In the genomic region with DNA sequence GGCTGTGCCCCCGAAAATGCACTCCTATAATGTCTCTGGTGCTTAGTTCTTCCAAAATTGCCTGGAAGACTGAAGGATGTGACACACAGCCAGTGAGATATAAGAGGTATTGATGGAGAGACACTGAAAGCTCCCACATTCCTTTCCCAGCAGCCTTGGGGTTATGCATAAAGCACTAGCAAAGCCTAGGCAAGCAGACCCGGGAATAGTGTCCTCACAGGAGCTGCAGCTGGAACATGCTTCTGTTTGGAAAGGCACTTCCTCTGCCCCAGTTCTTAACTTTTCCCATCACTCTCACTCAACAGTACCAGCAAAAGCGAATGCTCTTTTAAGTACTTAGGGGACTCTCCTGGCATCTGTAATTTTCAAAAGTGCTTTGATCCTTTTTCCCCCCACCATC, we compare ENCODE assay signal across 19 cellular contexts.
A peak's percentile ranks its signal among the peaks of the same experiment; 100 is the strongest.
DNase-seq lines count a peak whose midpoint lies in the region; ATAC-seq and TF ChIP-seq lines count a peak whose summit lies in the region.
"Had no signal": no experiment of that assay in that cellular context is flagged by ENCODE, and none has a peak within 500 bp of the region (broad histone marks: within the 10 kb centered on the region; RNA-seq: fewer than 3 reads in every experiment).

No MANE protein-coding gene starts in this region.

- H3K9me3 Mint-ChIP-seq in GM23338 (no peaks in the 10 kb centered on the region), nephron (no peaks in the 10 kb centered on the region)

- no peaks in the 10 kb centered on the region for H3K4me1 ChIP-seq in GM23338 (ENCODE audit: insufficient read depth)

- no peak overlapping the region for H3K4me3 ChIP-seq in GM23338

- H3K4me3 Mint-ChIP-seq in GM23338: no peak overlapping the region
- no peak overlapping the region for H3K4me3 Mint-ChIP-seq in nephron
- H3K4me3 Mint-ChIP-seq: IgD-negative memory B cell had no signal

- TF ChIP-seq CTCF in GM23338 (conservative IDR thresholded peaks at IDR 0.05; ENCODE audit: low read depth in 2 of 2): no peak
- no peak for TF ChIP-seq CTCF in nephron (IDR thresholded peaks at IDR 0.05; ENCODE audit: unreplicated experiment in 3 of 3)

- H4K20me1 ChIP-seq in GM23338 (replicated peaks; ENCODE audit: insufficient read depth): no peaks in the 10 kb centered on the region

- H3K36me3 Mint-ChIP-seq in GM23338 (ENCODE audit: low read depth) (no peaks in the 10 kb centered on the region), nephron (ENCODE audit: low read depth) (no peaks in the 10 kb centered on the region)

- H3K4me2 ChIP-seq in GM23338: no peak overlapping the region

- H3K79me2 ChIP-seq in GM23338 (replicated peaks; ENCODE audit: insufficient read depth): no peaks in the 10 kb centered on the region

- H3K27me3 ChIP-seq in GM23338 (ENCODE audit: insufficient read depth): no peaks in the 10 kb centered on the region

- no peaks in the 10 kb centered on the region for H3F3A ChIP-seq in GM23338 (replicated peaks; ENCODE audit: low read depth)

- H3K27ac ChIP-seq in GM23338 (ENCODE audit: low read depth): no peak overlapping the region
- H3K27ac ChIP-seq: C4-2B had no signal

- no peaks in the 10 kb centered on the region for H3K36me3 ChIP-seq in GM23338 (ENCODE audit: insufficient read depth)

- ATAC-seq in GM23338: peak; percentile 85
- ATAC-seq in HG02840 (IDR thresholded peaks at IDR 0.05; ENCODE audit: low FRiP score, unreplicated experiment): no peak
- ATAC-seq: HCT116, Panc1 had no signal

- no peaks in the 10 kb centered on the region; the same call in 1 of the 2 replicates for H3K9me2 ChIP-seq in GM23338 (ENCODE audit: insufficient read depth)

- H3K4me1 Mint-ChIP-seq in GM23338 (peaks cover 11% of the 10 kb centered on the region; the same call in 2 of the 3 replicates), nephron (peaks cover 21% of the 10 kb centered on the region)
- H3K4me1 Mint-ChIP-seq: IgD-negative memory B cell had no signal

- DNase-seq in NCI-H1417 (lab: John Stamatoyannopoulos, UW) (peak in 2 of 3 experiments; percentile 8 to 40), NCI-H1417 treated with DMSO at 0.1 percent for 48 hours (lab: John Stamatoyannopoulos, UW) (no peak), GM23338 (ENCODE audit: low spot score) (peak; percentile 64), fibroblast of peridontal ligament (ENCODE audit: extremely low read depth) (peak; percentile 8), DMS79 (lab: John Stamatoyannopoulos, UW) (no peak), H4 (ENCODE audit: low spot score) (no peak)
- DNase-seq: 8988T, MV-4-11, NCI-H1436 treated with DMSO at 0.1 percent for 48 hours, NCI-H2081, NCI-H226, NCI-H526, SHP77 treated with DMSO at 0.1 percent for 48 hours had no signal

- H3K27me3 Mint-ChIP-seq in GM23338 (ENCODE audit: insufficient read depth, low read depth, poor library complexity) (no peaks in the 10 kb centered on the region), nephron (ENCODE audit: low read depth) (peaks cover 5% of the 10 kb centered on the region)

- H3K27ac Mint-ChIP-seq in GM23338: no peak overlapping the region
- H3K27ac Mint-ChIP-seq in nephron: peak overlapping the region; percentile 19 to 74 (median 63)
- H3K27ac Mint-ChIP-seq: IgD-negative memory B cell had no signal

- H2AFZ ChIP-seq in GM23338: no peak overlapping the region

TF ChIP-seq in GM23338, 12 proteins besides CTCF, POLR2A, EP300 and RAD21 (continues in another document):
- TF ChIP-seq, protein P1, sequence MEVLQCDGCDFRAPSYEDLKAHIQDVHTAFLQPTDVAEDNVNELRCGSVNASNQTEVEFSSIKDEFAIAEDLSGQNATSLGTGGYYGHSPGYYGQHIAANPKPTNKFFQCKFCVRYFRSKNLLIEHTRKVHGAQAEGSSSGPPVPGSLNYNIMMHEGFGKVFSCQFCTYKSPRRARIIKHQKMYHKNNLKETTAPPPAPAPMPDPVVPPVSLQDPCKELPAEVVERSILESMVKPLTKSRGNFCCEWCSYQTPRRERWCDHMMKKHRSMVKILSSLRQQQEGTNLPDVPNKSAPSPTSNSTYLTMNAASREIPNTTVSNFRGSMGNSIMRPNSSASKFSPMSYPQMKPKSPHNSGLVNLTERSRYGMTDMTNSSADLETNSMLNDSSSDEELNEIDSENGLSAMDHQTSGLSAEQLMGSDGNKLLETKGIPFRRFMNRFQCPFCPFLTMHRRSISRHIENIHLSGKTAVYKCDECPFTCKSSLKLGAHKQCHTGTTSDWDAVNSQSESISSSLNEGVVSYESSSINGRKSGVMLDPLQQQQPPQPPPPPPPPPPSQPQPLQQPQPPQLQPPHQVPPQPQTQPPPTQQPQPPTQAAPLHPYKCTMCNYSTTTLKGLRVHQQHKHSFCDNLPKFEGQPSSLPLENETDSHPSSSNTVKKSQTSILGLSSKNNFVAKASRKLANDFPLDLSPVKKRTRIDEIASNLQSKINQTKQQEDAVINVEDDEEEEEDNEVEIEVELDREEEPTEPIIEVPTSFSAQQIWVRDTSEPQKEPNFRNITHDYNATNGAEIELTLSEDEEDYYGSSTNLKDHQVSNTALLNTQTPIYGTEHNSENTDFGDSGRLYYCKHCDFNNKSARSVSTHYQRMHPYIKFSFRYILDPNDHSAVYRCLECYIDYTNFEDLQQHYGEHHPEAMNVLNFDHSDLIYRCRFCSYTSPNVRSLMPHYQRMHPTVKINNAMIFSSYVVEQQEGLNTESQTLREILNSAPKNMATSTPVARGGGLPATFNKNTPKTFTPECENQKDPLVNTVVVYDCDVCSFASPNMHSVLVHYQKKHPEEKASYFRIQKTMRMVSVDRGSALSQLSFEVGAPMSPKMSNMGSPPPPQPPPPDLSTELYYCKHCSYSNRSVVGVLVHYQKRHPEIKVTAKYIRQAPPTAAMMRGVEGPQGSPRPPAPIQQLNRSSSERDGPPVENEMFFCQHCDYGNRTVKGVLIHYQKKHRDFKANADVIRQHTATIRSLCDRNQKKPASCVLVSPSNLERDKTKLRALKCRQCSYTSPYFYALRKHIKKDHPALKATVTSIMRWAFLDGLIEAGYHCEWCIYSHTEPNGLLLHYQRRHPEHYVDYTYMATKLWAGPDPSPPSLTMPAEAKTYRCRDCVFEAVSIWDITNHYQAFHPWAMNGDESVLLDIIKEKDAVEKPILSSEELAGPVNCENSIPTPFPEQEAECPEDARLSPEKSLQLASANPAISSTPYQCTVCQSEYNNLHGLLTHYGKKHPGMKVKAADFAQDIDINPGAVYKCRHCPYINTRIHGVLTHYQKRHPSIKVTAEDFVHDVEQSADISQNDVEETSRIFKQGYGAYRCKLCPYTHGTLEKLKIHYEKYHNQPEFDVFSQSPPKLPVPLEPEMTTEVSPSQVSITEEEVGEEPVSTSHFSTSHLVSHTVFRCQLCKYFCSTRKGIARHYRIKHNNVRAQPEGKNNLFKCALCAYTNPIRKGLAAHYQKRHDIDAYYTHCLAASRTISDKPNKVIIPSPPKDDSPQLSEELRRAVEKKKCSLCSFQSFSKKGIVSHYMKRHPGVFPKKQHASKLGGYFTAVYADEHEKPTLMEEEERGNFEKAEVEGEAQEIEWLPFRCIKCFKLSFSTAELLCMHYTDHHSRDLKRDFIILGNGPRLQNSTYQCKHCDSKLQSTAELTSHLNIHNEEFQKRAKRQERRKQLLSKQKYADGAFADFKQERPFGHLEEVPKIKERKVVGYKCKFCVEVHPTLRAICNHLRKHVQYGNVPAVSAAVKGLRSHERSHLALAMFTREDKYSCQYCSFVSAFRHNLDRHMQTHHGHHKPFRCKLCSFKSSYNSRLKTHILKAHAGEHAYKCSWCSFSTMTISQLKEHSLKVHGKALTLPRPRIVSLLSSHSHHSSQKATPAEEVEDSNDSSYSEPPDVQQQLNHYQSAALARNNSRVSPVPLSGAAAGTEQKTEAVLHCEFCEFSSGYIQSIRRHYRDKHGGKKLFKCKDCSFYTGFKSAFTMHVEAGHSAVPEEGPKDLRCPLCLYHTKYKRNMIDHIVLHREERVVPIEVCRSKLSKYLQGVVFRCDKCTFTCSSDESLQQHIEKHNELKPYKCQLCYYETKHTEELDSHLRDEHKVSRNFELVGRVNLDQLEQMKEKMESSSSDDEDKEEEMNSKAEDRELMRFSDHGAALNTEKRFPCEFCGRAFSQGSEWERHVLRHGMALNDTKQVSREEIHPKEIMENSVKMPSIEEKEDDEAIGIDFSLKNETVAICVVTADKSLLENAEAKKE (CRISPR knock-in tag; IDR thresholded peaks at IDR 0.05): no peak
- TF ChIP-seq ZNF331 (CRISPR knock-in tag; IDR thresholded peaks at IDR 0.05; ENCODE audit: low read depth) (no peak), CREB1 (CRISPR knock-in tag; IDR thresholded peaks at IDR 0.05; ENCODE audit: low read depth) (no peak), ZNF114 (CRISPR knock-in tag; IDR thresholded peaks at IDR 0.05) (no peak), EZH2phosphoT487 (IDR thresholded peaks at IDR 0.05; ENCODE audit: unreplicated experiment) (no peak), JUNB (IDR thresholded peaks at IDR 0.05; ENCODE audit: unreplicated experiment) (no peak), EZH2 (IDR thresholded peaks at IDR 0.05; ENCODE audit: low read depth, unreplicated experiment) (no peak), NANOG (IDR thresholded peaks at IDR 0.05; ENCODE audit: borderline replicate concordance) (no peak), POLR2AphosphoS5 (IDR thresholded peaks at IDR 0.05; ENCODE audit: low read depth) (no peak), STAT1 (IDR thresholded peaks at IDR 0.05; ENCODE audit: unreplicated experiment) (no peak)
- TF ChIP-seq, protein P2, sequence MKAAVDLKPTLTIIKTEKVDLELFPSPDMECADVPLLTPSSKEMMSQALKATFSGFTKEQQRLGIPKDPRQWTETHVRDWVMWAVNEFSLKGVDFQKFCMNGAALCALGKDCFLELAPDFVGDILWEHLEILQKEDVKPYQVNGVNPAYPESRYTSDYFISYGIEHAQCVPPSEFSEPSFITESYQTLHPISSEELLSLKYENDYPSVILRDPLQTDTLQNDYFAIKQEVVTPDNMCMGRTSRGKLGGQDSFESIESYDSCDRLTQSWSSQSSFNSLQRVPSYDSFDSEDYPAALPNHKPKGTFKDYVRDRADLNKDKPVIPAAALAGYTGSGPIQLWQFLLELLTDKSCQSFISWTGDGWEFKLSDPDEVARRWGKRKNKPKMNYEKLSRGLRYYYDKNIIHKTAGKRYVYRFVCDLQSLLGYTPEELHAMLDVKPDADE (IDR thresholded peaks at IDR 0.05): no peak

Comparison
In these comparisons a context has a peak if more than half of its experiments do, and no peak if none do; other contexts are left out.
1. DNase-seq: peak in NCI-H1417 (2 of 3), GM23338 (single experiment) and fibroblast of peridontal ligament (single experiment); none in NCI-H1417 treated with DMSO at 0.1 percent for 48 hours (single experiment), DMS79 (single experiment) and H4 (single experiment).